21 cellular contexts compared by ENCODE assay signal in genomic region chr3:176933704-176934103, GRCh38.
"Had no signal": no experiment of that assay in that cellular context is flagged by ENCODE, and none has a peak within 500 bp of the region (broad histone marks: within the 10 kb centered on the region; RNA-seq: fewer than 3 reads in every experiment).

No MANE protein-coding gene starts in this region.

- H3K36me3 Mint-ChIP-seq: IgD-negative memory B cell had no signal

- H3K27ac ChIP-seq: RWPE1 had no signal

- ATAC-seq: Panc1, PC-3, SK-N-SH treated with all-trans-retinoic acid at 6 μM for 48 hours had no signal

- DNase-seq: KBM-7; MV-4-11; NCI-H1048; NCI-H1105; NCI-H1417; NCI-H146; NCI-H1694 treated with DMSO at 0.1 percent for 48 hours; NCI-H1930; NCI-H2081; NCI-H2107; NCI-H2227 treated with DMSO at 0.1 percent for 48 hours; NCI-H524; NCI-H526 treated with DMSO at 0.1 percent for 48 hours; NCI-H748 treated with DMSO at 0.1 percent for 48 hours; NK-92 treated with Interleukin-12 subunit alpha and Interleukin-12 subunit beta, amount 100 ng/mL, for 24 hours; PC-3; SHP77 had no signal

- H3K4me3 Mint-ChIP-seq: IgD-negative memory B cell had no signal

- H3K9me3 Mint-ChIP-seq: IgD-negative memory B cell had no signal

- H3K27ac Mint-ChIP-seq: IgD-negative memory B cell had no signal
